19 cellular contexts compared by ENCODE assay signal in genomic region chr21:41328660-41329300, GRCh38. TPM values are rescaled to one million over a fixed set of nuclear protein-coding genes. Genes with fewer than 3 reads are reported as not detected.
"Had no signal": no experiment of that assay in that cellular context is flagged by ENCODE, and none has a peak within 500 bp of the region (broad histone marks: within the 10 kb centered on the region; RNA-seq: fewer than 3 reads in every experiment).

No MANE protein-coding gene starts in this region.

- H3K4me3 ChIP-seq: ascending aorta, left lung, tibial artery, uterus had no signal

- H3K4me1 ChIP-seq: ascending aorta, left lung, tibial artery, uterus had no signal

- H3K9me3 ChIP-seq: ascending aorta, uterus had no signal

- H3K36me3 ChIP-seq: ascending aorta, left lung, tibial artery, uterus had no signal

- FAIRE-seq: colon, kidney had no signal

- H3K27ac ChIP-seq: ascending aorta, left lung, tibial artery, uterus had no signal

- DNase-seq: activated CD4-positive, alpha-beta T cell treated with anti-CD3 and anti-CD28 coated beads, Interleukin-2, amount 50 U/mL, for 4 hours; activated CD4-positive, CD25-positive, alpha-beta regulatory T cell treated with anti-CD3 and anti-CD28 coated beads, Interleukin-2, amount 50 U/mL, for 72 hours; activated naive CD4-positive, alpha-beta T cell treated with anti-CD3 and anti-CD28 coated beads for 36 hours; activated T-cell treated with anti-CD3 and anti-CD28 coated beads for 4 hours; caudate nucleus; hippocampal formation; kidney; natural killer cell; nucleus accumbens; posterior cingulate gyrus; retina; stimulated activated CD4-positive, alpha-beta T cell treated with anti-CD3 and anti-CD28 coated beads, Interleukin-4, amount 100 ng/mL, for 1 hour; stimulated activated naive CD4-positive, alpha-beta T cell; T-helper 9 cell; tibial artery; uterus had no signal

- H3K27me3 ChIP-seq: ascending aorta, left lung, tibial artery, uterus had no signal

RNA-seq across cellular contexts. Expression of gene FAM3B, which starts 12.2 kb away (rescaled TPM):
- total RNA-seq: activated naive CD4-positive, alpha-beta T cell treated with anti-CD3 and anti-CD28 coated beads for 36 hours; ascending aorta had no signal
